ENCODE assay signal across 26 cellular contexts in genomic region chr11:11850668-11851067, GRCh38. TPM values are rescaled to one million over a fixed set of nuclear protein-coding genes. Genes with fewer than 3 reads are reported as not detected.
DNase-seq lines count a peak whose midpoint lies in the region; ATAC-seq and TF ChIP-seq lines count a peak whose summit lies in the region.
"Had no signal": no experiment of that assay in that cellular context is flagged by ENCODE, and none has a peak within 500 bp of the region (broad histone marks: within the 10 kb centered on the region; RNA-seq: fewer than 3 reads in every experiment).

No MANE protein-coding gene starts in this region.

- BruUV-seq in MCF 10A (replicated peaks; lab: Mats Ljungman, UMichigan), result no TSS peak

- H3K9me2 ChIP-seq in Loucy (replicated peaks; ENCODE audit: low read depth, low read length), result no peaks in the 10 kb centered on the region

- H3K4me3 ChIP-seq in breast epithelium (no peak overlapping the region), Loucy (ENCODE audit: low read length, poor library complexity, severe bottlenecking) (no peak overlapping the region), coronary artery (no peak overlapping the region), gastrocnemius medialis (no peak overlapping the region), tibial nerve (no peak overlapping the region)
- H3K4me3 ChIP-seq: body of pancreas, SJSA1, stomach had no signal

- POLR2A ChIA-PET in MCF 10A (lab: Yijun Ruan, JAX), result interaction anchor here (0.7 to 2.7 kb wide), 4 partner anchors 8 to 32 kb away, joined by 3 to 22 read pairs (median 4); partner anchors contain the start of gene USP47

- ATAC-seq in gastrocnemius medialis (no peak), GM21367 (IDR thresholded peaks at IDR 0.05; ENCODE audit: unreplicated experiment) (no peak)
- ATAC-seq: body of pancreas had no signal

- no peaks in the 10 kb centered on the region for H3K27me3 ChIP-seq in breast epithelium
- H3K27me3 ChIP-seq in Loucy (ENCODE audit: insufficient read depth, low read length, poor library complexity, severe bottlenecking), result no peaks in the 10 kb centered on the region
- H3K27me3 ChIP-seq in gastrocnemius medialis, result no peaks in the 10 kb centered on the region
- no peaks in the 10 kb centered on the region for H3K27me3 ChIP-seq in tibial nerve
- H3K27me3 ChIP-seq: body of pancreas, neutrophil, SJSA1, stomach had no signal

- H3K9me3 Mint-ChIP-seq in MCF 10A (ENCODE audit: unreplicated experiment), result no peaks in the 10 kb centered on the region
- H3K9me3 Mint-ChIP-seq: activated CD4-positive, alpha-beta memory T cell treated with anti-CD3 and anti-CD28 coated beads for 36 hours; type B pancreatic cell had no signal

- H3K36me3 Mint-ChIP-seq in MCF 10A (ENCODE audit: insufficient read depth, unreplicated experiment), result no peaks in the 10 kb centered on the region

- no peak overlapping the region for H3K4me3 Mint-ChIP-seq in MCF 10A (ENCODE audit: unreplicated experiment)
- H3K4me3 Mint-ChIP-seq: activated CD4-positive, alpha-beta memory T cell treated with anti-CD3 and anti-CD28 coated beads for 36 hours; type B pancreatic cell had no signal

- peak overlapping the region; percentile 57 for H3K27ac Mint-ChIP-seq in MCF 10A (ENCODE audit: low read depth, unreplicated experiment)
- H3K27ac Mint-ChIP-seq: activated CD4-positive, alpha-beta memory T cell treated with anti-CD3 and anti-CD28 coated beads for 36 hours; type B pancreatic cell had no signal

- DNase-seq in MCF 10A (ENCODE audit: unreplicated experiment) (no peak), breast epithelium (ENCODE audit: low spot score in 2 of 2) (no peak), coronary artery (ENCODE audit: low spot score) (no peak), gastrocnemius medialis (no peak), NOMO-1 treated with dmso at 0.1 percent for 144 hours (lab: John Stamatoyannopoulos, UW; ENCODE audit: unreplicated experiment) (no peak), tibial nerve (ENCODE audit: low spot score in 2 of 2) (no peak)
- DNase-seq: activated CD4-positive, alpha-beta memory T cell treated with anti-CD3 and anti-CD28 coated beads for 36 hours; activated CD4-positive, CD25-positive, alpha-beta regulatory T cell treated with anti-CD3 and anti-CD28 coated beads, Interleukin-2, amount 50 U/mL, for 72 hours; activated CD8-positive, alpha-beta memory T cell treated with anti-CD3 and anti-CD28 coated beads, Interleukin-2, amount 50 U/mL, for 4 hours; activated effector memory CD4-positive, alpha-beta T cell treated with Interleukin-2 at 50 U/mL for 16 hours; body of pancreas; DMS53; KG1; left cardiac atrium; mesendoderm; NCI-H1417 treated with DMSO at 0.1 percent for 48 hours; NCI-H2081; NCI-H2227 treated with DMSO at 0.1 percent for 48 hours; NCI-H526 treated with DMSO at 0.1 percent for 48 hours; stomach; T-helper 1 cell had no signal

- no peak overlapping the region for H3K9ac ChIP-seq in Loucy (ENCODE audit: low read depth, low read length, poor library complexity, severe bottlenecking)

- H3K27ac ChIP-seq in breast epithelium (no peak overlapping the region), coronary artery (peak overlapping the region; percentile 28 to 30), gastrocnemius medialis (peak overlapping the region; percentile 6 to 99 (median 70)), tibial nerve (peak overlapping the region in 1 of 4 donors; percentile 55)
- H3K27ac ChIP-seq: neutrophil, SJSA1 had no signal

- H3K4me1 ChIP-seq in breast epithelium, result peaks cover 0 to 7% of the 10 kb centered on the region in 2 donors
- H3K4me1 ChIP-seq in Loucy (ENCODE audit: insufficient read depth, low read length, poor library complexity, severe bottlenecking), result peaks cover 59% of the 10 kb centered on the region
- H3K4me1 ChIP-seq in gastrocnemius medialis, result peaks cover 78 to 82% of the 10 kb centered on the region in 2 donors
- H3K4me1 ChIP-seq in tibial nerve, result peaks cover 0 to 81% (median 34%) of the 10 kb centered on the region in 4 donors

- H2AFZ ChIP-seq in Loucy (ENCODE audit: low read length), result no peak overlapping the region

- H3K9me3 ChIP-seq in breast epithelium (no peaks in the 10 kb centered on the region), Loucy (ENCODE audit: insufficient read depth, low read depth, low read length) (no peaks in the 10 kb centered on the region), gastrocnemius medialis (no peaks in the 10 kb centered on the region), tibial nerve (no peaks in the 10 kb centered on the region)
- H3K9me3 ChIP-seq: body of pancreas, neutrophil, SJSA1, stomach had no signal

- H3K27me3 Mint-ChIP-seq in MCF 10A (ENCODE audit: insufficient read depth, unreplicated experiment), result no peaks in the 10 kb centered on the region
- H3K27me3 Mint-ChIP-seq: activated CD4-positive, alpha-beta memory T cell treated with anti-CD3 and anti-CD28 coated beads for 36 hours; type B pancreatic cell had no signal

- H3F3A ChIP-seq in Loucy (ENCODE audit: low read depth), result no peaks in the 10 kb centered on the region

- peak overlapping the region; percentile 98 for H3K4me2 ChIP-seq in Loucy (ENCODE audit: low read depth, low read length, poor library complexity, severe bottlenecking)

- in situ Hi-C loops in gastrocnemius medialis (cut with MboI; ENCODE audit: low sequenced_read_pairs in 4 of 4), result no loop called here

- TF ChIP-seq CTCF in MCF 10A (IDR thresholded peaks at IDR 0.05; ENCODE audit: unreplicated experiment) (no peak), breast epithelium (IDR thresholded peaks at IDR 0.05) (no peak), Loucy (conservative IDR thresholded peaks at IDR 0.05; ENCODE audit: low read length) (no peak), coronary artery (IDR thresholded peaks at IDR 0.05) (no peak), gastrocnemius medialis (IDR thresholded peaks at IDR 0.05 in 4 of 5, conservative IDR thresholded peaks at IDR 0.05 in 1 of 5) (no peak), tibial nerve (IDR thresholded peaks at IDR 0.05) (no peak)

- peaks cover 98% of the 10 kb centered on the region for H3K79me2 ChIP-seq in Loucy (ENCODE audit: insufficient read depth, low read length)

- no peak for TF ChIP-seq EP300 in tibial nerve (IDR thresholded peaks at IDR 0.05)

- CTCF ChIA-PET in MCF 10A (lab: Yijun Ruan, JAX), result interaction anchor here (0.6 to 4.2 kb wide), 5 partner anchors 32 to 1489 kb away, joined by 3 to 43 read pairs (median 4); no protein-coding TSS in a partner anchor

- intact Hi-C loops in MCF 10A (cut with micrococcal nuclease), result no loop called here
- intact Hi-C loops in breast epithelium (cut with DNase I; ENCODE audit: low total_unique reads), result no loop called here
- intact Hi-C loops in gastrocnemius medialis (cut with DNase I; ENCODE audit: low total_unique reads), result no loop called here

- TF ChIP-seq POLR2A in breast epithelium (IDR thresholded peaks at IDR 0.05) (no peak), gastrocnemius medialis (IDR thresholded peaks at IDR 0.05) (no peak), tibial nerve (IDR thresholded peaks at IDR 0.05) (no peak)

- WGBS in tibial nerve, 2 donors, result 88 to 93% methylated on average over 3 of the region's 3 CpGs

- H4K20me1 ChIP-seq in Loucy (ENCODE audit: insufficient read depth, low read length, poor library complexity, severe bottlenecking), result peaks cover 81% of the 10 kb centered on the region

- peaks cover 47% of the 10 kb centered on the region for H3K4me1 Mint-ChIP-seq in MCF 10A (ENCODE audit: insufficient read depth, unreplicated experiment)

- H3K36me3 ChIP-seq in breast epithelium (no peaks in the 10 kb centered on the region), Loucy (ENCODE audit: insufficient read depth, low read length) (no peaks in the 10 kb centered on the region), gastrocnemius medialis (no peaks in the 10 kb centered on the region), tibial nerve (no peaks in the 10 kb centered on the region)
- H3K36me3 ChIP-seq: neutrophil, stomach had no signal

RNA-seq across cellular contexts. Expression of gene USP47, which starts 8.9 kb away (rescaled TPM):
- 41.6 and 46.1 TPM in 2 replicates for total RNA-seq in MCF 10A (2022)
- total RNA-seq in breast epithelium, result 100 to 1,000 TPM in 1 of 3 donors, 10 to 100 TPM in 2; 82.9 to 118 (median 100.0) TPM
- total RNA-seq in gastrocnemius medialis, result 100 to 1,000 TPM in 2 of 4 donors, 10 to 100 TPM in 2; 84.4 to 222 (median 97.6) TPM
- 10 to 100 TPM; 63.3 to 91.8 (median 84.5) TPM for total RNA-seq in tibial nerve

Comparison
In these comparisons a context has a peak if more than half of its experiments do, and no peak if none do; other contexts are left out.
1. H3K27ac ChIP-seq: peak in coronary artery (2 of 2) and gastrocnemius medialis (4 of 4); none in breast epithelium (0 of 2).